In genomic region chr7:78175330-78175729, GRCh38 we compare ENCODE assay signal across 18 cellular contexts.
"Had no signal": no experiment of that assay in that cellular context is flagged by ENCODE, and none has a peak within 500 bp of the region (broad histone marks: within the 10 kb centered on the region; RNA-seq: fewer than 3 reads in every experiment).

No MANE protein-coding gene starts in this region.

- H3K9me3 ChIP-seq: colonic mucosa, heart left ventricle, sigmoid colon, testis had no signal

- DNase-seq: colonic mucosa; effector CD8-positive, alpha-beta T cell; heart left ventricle; hippocampal formation; left colon; left ventricle myocardium superior; mesendoderm; naive B cell; nephron progenitor cell; sigmoid colon; stimulated activated CD4-positive, alpha-beta T cell treated with anti-CD3 and anti-CD28 coated beads, Interleukin-2, amount 100 ng/mL, for 24 hours; stimulated activated CD4-positive, alpha-beta T cell treated with anti-CD3 and anti-CD28 coated beads, Interleukin-4, amount 100 ng/mL, for 4 hours; stimulated activated naive B cell treated with anti-CD40 and anti-IgM and Interleukin-4, amounts not matched to agents 10 μg/mL and 1 μg/mL and 100 μg/mL, for 72 hours; stimulated activated naive CD8-positive, alpha-beta T cell treated with anti-CD3 and anti-CD28 coated beads, Interleukin-15, amount 100 ng/mL, for 72 hours; testis; trophoblast cell had no signal

- H3K36me3 Mint-ChIP-seq: naive B cell; stimulated activated naive B cell treated with anti-CD40 and anti-IgM and Interleukin-4, amounts not matched to agents 10 μg/mL and 1 μg/mL and 100 μg/mL, for 72 hours had no signal

- ATAC-seq: heart left ventricle; left colon; left ventricle myocardium superior; stimulated activated naive B cell treated with anti-CD40 and anti-IgM and Interleukin-4, amounts not matched to agents 10 μg/mL and 1 μg/mL and 100 μg/mL, for 72 hours; stimulated activated naive CD8-positive, alpha-beta T cell treated with anti-CD3 and anti-CD28 coated beads, Interleukin-15, amount 100 ng/mL, for 72 hours had no signal

- H3K4me1 Mint-ChIP-seq: naive B cell; stimulated activated naive B cell treated with anti-CD40 and anti-IgM and Interleukin-4, amounts not matched to agents 10 μg/mL and 1 μg/mL and 100 μg/mL, for 72 hours; stimulated activated naive CD8-positive, alpha-beta T cell treated with anti-CD3 and anti-CD28 coated beads, Interleukin-15, amount 100 ng/mL, for 72 hours had no signal

- H3K27ac ChIP-seq: colonic mucosa, skin epidermis had no signal

- H3K4me1 ChIP-seq: colonic mucosa had no signal

- H3K4me3 ChIP-seq: colonic mucosa, heart left ventricle, lung, sigmoid colon, skin epidermis, testis had no signal

- H3K27ac Mint-ChIP-seq: naive B cell; stimulated activated naive B cell treated with anti-CD40 and anti-IgM and Interleukin-4, amounts not matched to agents 10 μg/mL and 1 μg/mL and 100 μg/mL, for 72 hours; stimulated activated naive CD8-positive, alpha-beta T cell treated with anti-CD3 and anti-CD28 coated beads, Interleukin-15, amount 100 ng/mL, for 72 hours had no signal

- H3K4me3 Mint-ChIP-seq: naive B cell; nephron progenitor cell; stimulated activated naive B cell treated with anti-CD40 and anti-IgM and Interleukin-4, amounts not matched to agents 10 μg/mL and 1 μg/mL and 100 μg/mL, for 72 hours; stimulated activated naive CD8-positive, alpha-beta T cell treated with anti-CD3 and anti-CD28 coated beads, Interleukin-15, amount 100 ng/mL, for 72 hours had no signal

- H3K9me3 Mint-ChIP-seq: naive B cell; nephron progenitor cell; stimulated activated naive CD8-positive, alpha-beta T cell treated with anti-CD3 and anti-CD28 coated beads, Interleukin-15, amount 100 ng/mL, for 72 hours had no signal

- H3K27me3 ChIP-seq: colonic mucosa, heart left ventricle, sigmoid colon, testis had no signal

- H3K36me3 ChIP-seq: colonic mucosa, heart left ventricle, sigmoid colon had no signal
